ENCODE assay signal across 1 cellular context in genomic region chr2:191677646-191678436, GRCh38.
TF ChIP-seq lines count a peak whose summit lies in the region.

Gene NABP1 (plus strand): TSS chr2:191678136. CDS start chr2:191678615, 479 bp downstream.

TF ChIP-seq in K562, 482 proteins besides CTCF, POLR2A, EP300 and RAD21 (continued from another document):
- no peak for TF ChIP-seq HOXB6 (CRISPR knock-in tag; IDR thresholded peaks at IDR 0.05; ENCODE audit: borderline replicate concordance)
- TF ChIP-seq KAT7 (CRISPR knock-in tag; IDR thresholded peaks at IDR 0.05; ENCODE audit: borderline replicate concordance) = peak; percentile 33; the same call in 1 of the 2 replicates
- no peak for TF ChIP-seq KLF10 (CRISPR knock-in tag; IDR thresholded peaks at IDR 0.05)
- no peak for TF ChIP-seq ZNF41 (CRISPR knock-in tag; conservative IDR thresholded peaks at IDR 0.05)
- no peak; the same call in 1 of the 2 replicates for TF ChIP-seq MYNN (IDR thresholded peaks at IDR 0.05)
- TF ChIP-seq MYNN (CRISPR knock-in tag; IDR thresholded peaks at IDR 0.05) = no peak
- TF ChIP-seq NKRF (IDR thresholded peaks at IDR 0.05; ENCODE audit: borderline replicate concordance) = peak; percentile 28; the same call in 1 of the 2 replicates
- no peak for TF ChIP-seq PTTG1 (tag; IDR thresholded peaks at IDR 0.05; ENCODE audit: low read depth)
- peak; percentile 99 for TF ChIP-seq POLR2G (IDR thresholded peaks at IDR 0.05; ENCODE audit: low read depth, low read length)
- TF ChIP-seq RB1 (IDR thresholded peaks at IDR 0.05; ENCODE audit: low read depth) = 0 out of 2 replicates have a peak, but pooled peaks have one; percentile 74
- no peak for TF ChIP-seq SRSF3 (IDR thresholded peaks at IDR 0.05; ENCODE audit: insufficient read depth, low read length)
- no peak; the same call in 1 of the 2 replicates for TF ChIP-seq DPF2 (IDR thresholded peaks at IDR 0.05)
- peak; percentile 62 for TF ChIP-seq NELFE (IDR thresholded peaks at IDR 0.05; ENCODE audit: insufficient read depth, insufficient read length)
- TF ChIP-seq HOMEZ (CRISPR knock-in tag; IDR thresholded peaks at IDR 0.05) = no peak
- TF ChIP-seq HNRNPUL1 (IDR thresholded peaks at IDR 0.05; ENCODE audit: low read length) = no peak
- no peak for TF ChIP-seq BRD4 (IDR thresholded peaks at IDR 0.05)
- peak; percentile 94 to 95 for TF ChIP-seq MLLT1 (IDR thresholded peaks at IDR 0.05)
- peak; percentile 99 for TF ChIP-seq TBP (optimal IDR thresholded peaks at IDR 0.05; ENCODE audit: low read depth, low read length)
- TF ChIP-seq SMC3 (conservative IDR thresholded peaks at IDR 0.05; ENCODE audit: insufficient read depth, low read depth, low read length) = no peak
- TF ChIP-seq BACH1 (tag; IDR thresholded peaks at IDR 0.05) = 0 out of 2 replicates have a peak, but pooled peaks have one; percentile 15
- TF ChIP-seq ZNF561 (CRISPR knock-in tag; conservative IDR thresholded peaks at IDR 0.05) = no peak
- peak; percentile 74 for TF ChIP-seq PHF8 (IDR thresholded peaks at IDR 0.05; ENCODE audit: borderline replicate concordance, low read length)
- no peak for TF ChIP-seq GABPB2 (CRISPR knock-in tag; conservative IDR thresholded peaks at IDR 0.05)
- TF ChIP-seq KHSRP (IDR thresholded peaks at IDR 0.05) = no peak
- TF ChIP-seq ZBTB26 (CRISPR knock-in tag; IDR thresholded peaks at IDR 0.05) = no peak
- TF ChIP-seq GTF3C2 (IDR thresholded peaks at IDR 0.05; ENCODE audit: borderline replicate concordance, extremely low read depth, insufficient read length) = no peak
- TF ChIP-seq TRIM28 (IDR thresholded peaks at IDR 0.05) = no peak
- TF ChIP-seq TAL1 (IDR thresholded peaks at IDR 0.05) = no peak
- TF ChIP-seq STAG1 (CRISPR knock-in tag; IDR thresholded peaks at IDR 0.05; ENCODE audit: borderline replicate concordance) = no peak
- TF ChIP-seq POLR2AphosphoS5 (IDR thresholded peaks at IDR 0.05; ENCODE audit: control insufficient read depth, insufficient read depth, low read depth, low read length) = peak; percentile 93
- TF ChIP-seq TAF15 (IDR thresholded peaks at IDR 0.05; ENCODE audit: low read depth, low read length) = no peak
- no peak for TF ChIP-seq ZNF507 (tag; conservative IDR thresholded peaks at IDR 0.05)
- no peak for TF ChIP-seq HLTF (IDR thresholded peaks at IDR 0.05)
- no peak for TF ChIP-seq RFX5 (IDR thresholded peaks at IDR 0.05; ENCODE audit: low read depth, low read length)
- TF ChIP-seq SP1 (CRISPR knock-in tag; IDR thresholded peaks at IDR 0.05) = peak; percentile 98
- TF ChIP-seq SPI1 (IDR thresholded peaks at IDR 0.05; ENCODE audit: borderline replicate concordance, low read depth, low read length) = no peak
- TF ChIP-seq MIER1 (IDR thresholded peaks at IDR 0.05; ENCODE audit: low read depth) = no peak
- no peak for TF ChIP-seq HDAC2 (IDR thresholded peaks at IDR 0.05)
- TF ChIP-seq ZKSCAN1 (IDR thresholded peaks at IDR 0.05; ENCODE audit: low read depth, low read length) = no peak
- peak; percentile 38 for TF ChIP-seq HNRNPLL (IDR thresholded peaks at IDR 0.05; ENCODE audit: low read depth, low read length, poor library complexity, severe bottlenecking)
- 0 out of 2 replicates have a peak, but pooled peaks have one; percentile 48 for TF ChIP-seq TOE1 (IDR thresholded peaks at IDR 0.05; ENCODE audit: borderline replicate concordance)
- 0 out of 2 replicates have a peak, but pooled peaks have one; percentile 21 for TF ChIP-seq TOE1 (CRISPR knock-in tag; IDR thresholded peaks at IDR 0.05; ENCODE audit: borderline replicate concordance, low read depth)
- TF ChIP-seq NEUROD1 (IDR thresholded peaks at IDR 0.05; ENCODE audit: borderline replicate concordance, low read depth, low read length, partially characterized antibody) = peak; percentile 7
- peak; percentile 77 for TF ChIP-seq SMAD1 (IDR thresholded peaks at IDR 0.05; ENCODE audit: low read depth, low read length, partially characterized antibody)
- no peak for TF ChIP-seq E2F8 (IDR thresholded peaks at IDR 0.05; ENCODE audit: low read depth, partially characterized antibody)
- TF ChIP-seq SP2 (IDR thresholded peaks at IDR 0.05; ENCODE audit: extremely low read depth, low read depth, low read length, poor library complexity, severe bottlenecking) = no peak
- TF ChIP-seq MCM7 (IDR thresholded peaks at IDR 0.05) = no peak
- peak; percentile 69 for TF ChIP-seq FIP1L1 (IDR thresholded peaks at IDR 0.05; ENCODE audit: low read depth, low read length, poor library complexity, severe bottlenecking)
- no peak for TF ChIP-seq WHSC1 (IDR thresholded peaks at IDR 0.05; ENCODE audit: low read length)
- TF ChIP-seq ZEB2 (IDR thresholded peaks at IDR 0.05) = no peak
- peak; percentile 35 for TF ChIP-seq BRD9 (IDR thresholded peaks at IDR 0.05; ENCODE audit: low read depth, partially characterized antibody)
- TF ChIP-seq FOXK2 (conservative IDR thresholded peaks at IDR 0.05 in 1 of 2, IDR thresholded peaks at IDR 0.05 in 1 of 2; ENCODE audit: low read depth in 2 of 2) = no peak; a peak in 1 of 4 replicates
- TF ChIP-seq ZNF324 (CRISPR knock-in tag; IDR thresholded peaks at IDR 0.05) = no peak
